5 cellular contexts compared by ENCODE assay signal in genomic region chr5:166379515-166379914, GRCh38.
"Had no signal": no experiment of that assay in that cellular context is flagged by ENCODE, and none has a peak within 500 bp of the region (broad histone marks: within the 10 kb centered on the region; RNA-seq: fewer than 3 reads in every experiment).

No MANE protein-coding gene starts in this region.

- H3K27ac ChIP-seq: HL-60 had no signal

- H3K4me3 ChIP-seq: K562 had no signal

- DNase-seq: IMR-90 had no signal

- FAIRE-seq: HepG2, HTR-8/SVneo, K562 had no signal
